8 cellular contexts compared by ENCODE assay signal in the genomic region with DNA sequence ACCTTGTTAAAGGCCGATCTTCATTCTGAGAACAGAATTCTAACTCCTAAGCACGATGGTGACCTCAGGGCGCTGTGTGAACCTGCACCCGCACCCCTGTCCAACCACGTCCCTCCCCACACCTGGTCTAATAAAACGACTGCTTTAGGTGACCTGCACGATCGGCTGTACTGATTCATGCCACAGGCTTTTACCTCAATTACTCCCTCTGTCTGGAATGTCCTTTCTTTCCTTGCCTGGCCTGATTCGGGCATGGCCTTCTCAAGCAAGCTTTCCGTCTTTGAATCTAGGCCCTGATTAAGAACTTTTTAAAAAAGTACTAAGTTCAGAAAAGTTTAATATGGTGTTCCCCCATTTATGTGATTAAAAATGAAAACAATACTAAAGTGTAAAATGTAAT. TPM values are rescaled to one million over a fixed set of nuclear protein-coding genes. Genes with fewer than 3 reads are reported as not detected.
DNase-seq lines count a peak whose midpoint lies in the region; ATAC-seq and TF ChIP-seq lines count a peak whose summit lies in the region.

No MANE protein-coding gene starts in this region.

- peak; percentile 44 to 56 for DNase-seq in Caco-2
- DNase-seq in NCI-H146 (lab: John Stamatoyannopoulos, UW): peak; percentile 52
- peak; percentile 44 for DNase-seq in colonic mucosa
- DNase-seq in mesothelial cell of epicardium (ENCODE audit: low spot score in 2 of 2, unreplicated experiment in 2 of 2): no peak
- no peak for DNase-seq in activated effector memory CD4-positive, alpha-beta T cell treated with anti-CD3 and anti-CD28 coated beads, Interleukin-2, amount 50 U/mL, for 16 hours
- DNase-seq in GF-D8 (lab: John Stamatoyannopoulos, UW): no peak
- DNase-seq in CD1c-positive myeloid dendritic cell (ENCODE audit: extremely low spot score): no peak

- H3K27me3 ChIP-seq in Caco-2 (replicated peaks; ENCODE audit: control insufficient read depth, insufficient read depth, low read length) (no peaks in the 10 kb centered on the region), colonic mucosa (no peaks in the 10 kb centered on the region)

- peak overlapping the region; percentile 98 for H3K4me3 Mint-ChIP-seq in Caco-2 (ENCODE audit: unreplicated experiment)
- peak overlapping the region; percentile 91 for H3K4me3 Mint-ChIP-seq in mesothelial cell of epicardium

- peak overlapping the region; percentile 78 for H3K27ac ChIP-seq in colonic mucosa

- POLR2A ChIA-PET in Caco-2 (lab: Charles Lee): interaction anchor here (0.6 to 0.9 kb wide), 6 partner anchors 10 to 1133 kb away, joined by 3 to 11 read pairs (median 6); a partner anchor contains a TSS

- H3K27me3 Mint-ChIP-seq in Caco-2 (ENCODE audit: insufficient read depth, unreplicated experiment) (no peaks in the 10 kb centered on the region), mesothelial cell of epicardium (ENCODE audit: low read depth) (no peaks in the 10 kb centered on the region)

- H3K36me3 Mint-ChIP-seq in Caco-2 (ENCODE audit: insufficient read depth, unreplicated experiment): peaks cover 9% of the 10 kb centered on the region
- H3K36me3 Mint-ChIP-seq in mesothelial cell of epicardium: no peaks in the 10 kb centered on the region

- peak overlapping the region; percentile 96 for H3K4me3 ChIP-seq in Caco-2 (ENCODE audit: low read depth, low read length)
- peak overlapping the region; percentile 65 for H3K4me3 ChIP-seq in colonic mucosa

- H3K4me1 Mint-ChIP-seq in Caco-2 (ENCODE audit: low read depth, unreplicated experiment) (peaks cover 18% of the 10 kb centered on the region), mesothelial cell of epicardium (peaks cover 28% of the 10 kb centered on the region)

- H3K27ac Mint-ChIP-seq in Caco-2 (ENCODE audit: unreplicated experiment): peak overlapping the region; percentile 98
- H3K27ac Mint-ChIP-seq in mesothelial cell of epicardium: peak overlapping the region; percentile 99

- CTCF ChIA-PET in Caco-2 (lab: Charles Lee): interaction anchor here (1.0 to 1.3 kb wide), 2 partner anchors 16 to 172 kb away, joined by 3 to 6 read pairs; no protein-coding TSS in a partner anchor

- peaks cover 9% of the 10 kb centered on the region; the same call in 1 of the 2 replicates for H3K4me1 ChIP-seq in Caco-2
- no peaks in the 10 kb centered on the region for H3K4me1 ChIP-seq in colonic mucosa

- no peak for ATAC-seq in GM18517 (IDR thresholded peaks at IDR 0.05; ENCODE audit: unreplicated experiment)

- H3K9ac ChIP-seq in colonic mucosa (ENCODE audit: low read depth in 2 of 2, low read length in 2 of 2): peak overlapping the region; percentile 61 to 73

- no peaks in the 10 kb centered on the region for H3K9me3 Mint-ChIP-seq in Caco-2 (ENCODE audit: unreplicated experiment)
- no peaks in the 10 kb centered on the region for H3K9me3 Mint-ChIP-seq in mesothelial cell of epicardium

- H3K36me3 ChIP-seq in Caco-2 (ENCODE audit: control insufficient read depth, insufficient read depth, low read length) (no peaks in the 10 kb centered on the region), colonic mucosa (no peaks in the 10 kb centered on the region)

- TF ChIP-seq CTCF in Caco-2 (IDR thresholded peaks at IDR 0.05; ENCODE audit: insufficient read depth in 1 of 2, low read depth in 1 of 2, low read length in 1 of 2, severe bottlenecking in 1 of 2, unreplicated experiment in 1 of 2) (no peak), colonic mucosa (IDR thresholded peaks at IDR 0.05) (no peak), mesothelial cell of epicardium (IDR thresholded peaks at IDR 0.05; ENCODE audit: unreplicated experiment) (no peak)

- no peaks in the 10 kb centered on the region for H3K9me3 ChIP-seq in Caco-2
- H3K9me3 ChIP-seq in colonic mucosa: no peaks in the 10 kb centered on the region

- intact Hi-C loops in Caco-2 (cut with micrococcal nuclease; ENCODE audit: unreplicated experiment): no loop called here
- intact Hi-C loops in colonic mucosa (cut with DNase I): no loop called here

- no TSS peak for BruUV-seq in Caco-2 (replicated peaks; lab: Mats Ljungman, UMichigan)

RNA-seq across cellular contexts. Expression of a gene that starts 0.8 kb away (rescaled TPM):
- 125 and 131 TPM in 2 replicates for total RNA-seq in Caco-2 (2022)
- total RNA-seq in colonic mucosa: 10 to 100 TPM; 59.4 to 70.2 TPM
- total RNA-seq in mesothelial cell of epicardium: 141 to 147 TPM (median 141 TPM) in 3 replicates

RNA-seq across cellular contexts. Expression of a gene that starts 37.1 kb away (rescaled TPM):
- total RNA-seq in Caco-2 (2022) (not detected in 2 replicates), colonic mucosa (not detected), mesothelial cell of epicardium (0.09 to 0.18 TPM in 2 of 3 replicates, not detected in the other)

Comparison
In these comparisons a context has a peak if more than half of its experiments do, and no peak if none do; other contexts are left out.
1. DNase-seq: peak in Caco-2 (2 of 2), NCI-H146 (single experiment) and colonic mucosa (single experiment); none in mesothelial cell of epicardium (0 of 2), activated effector memory CD4-positive, alpha-beta T cell treated with anti-CD3 and anti-CD28 coated beads, Interleukin-2, amount 50 U/mL, for 16 hours (single experiment), GF-D8 (single experiment) and CD1c-positive myeloid dendritic cell (single experiment).